In genomic region chr17:13952252-13952721, GRCh38 we compare ENCODE assay signal across 20 cellular contexts.
A peak's percentile ranks its signal among the peaks of the same experiment; 100 is the strongest.
DNase-seq lines count a peak whose midpoint lies in the region; ATAC-seq, FAIRE-seq and TF ChIP-seq lines count a peak whose summit lies in the region.
"Had no signal": no experiment of that assay in that cellular context is flagged by ENCODE, and none has a peak within 500 bp of the region (broad histone marks: within the 10 kb centered on the region; RNA-seq: fewer than 3 reads in every experiment).

No MANE protein-coding gene starts in this region.

- H3K4me1 Mint-ChIP-seq in MCF 10A (ENCODE audit: insufficient read depth, unreplicated experiment), result no peaks in the 10 kb centered on the region
- H3K4me1 Mint-ChIP-seq: CD8-positive, alpha-beta memory T cell had no signal

- H3K4me2 ChIP-seq in mammary epithelial cell (ENCODE audit: insufficient read depth, low read depth, low read length), result no peak overlapping the region
- no peak overlapping the region for H3K4me2 ChIP-seq in K562 (ENCODE audit: insufficient read depth, low read length)

- no peaks in the 10 kb centered on the region for H3K9me3 Mint-ChIP-seq in MCF 10A (ENCODE audit: unreplicated experiment)
- H3K9me3 Mint-ChIP-seq: CD8-positive, alpha-beta memory T cell; HFFc6 had no signal

- DNase-seq in mammary epithelial cell (peak; percentile 8), MCF 10A (ENCODE audit: unreplicated experiment) (no peak), K562 (ENCODE audit: extremely low read depth in 1 of 4, low spot score in 3 of 4) (no peak), cortex of kidney (lab: John Stamatoyannopoulos, UW) (no peak), NCI-H187 treated with DMSO at 0.1 percent for 48 hours (lab: John Stamatoyannopoulos, UW) (no peak), HPDE6-E6E7 (ENCODE audit: extremely low spot score) (no peak)
- DNase-seq: C1 segment of cervical spinal cord; CD8-positive, alpha-beta memory T cell; HFFc6; NCI-H1048; NCI-H1694; NCI-H2227 treated with DMSO at 0.1 percent for 48 hours; NCI-H510A treated with DMSO at 0.1 percent for 48 hours; Peyer's patch; SW 1271 had no signal

- H3K9ac ChIP-seq in mammary epithelial cell (ENCODE audit: insufficient read depth, low read length) (no peak overlapping the region), K562 (ENCODE audit: insufficient read depth in 1 of 2, low read depth in 2 of 2, low read length in 2 of 2) (no peak overlapping the region), liver (ENCODE audit: low read depth in 1 of 2, low read length in 2 of 2) (no peak overlapping the region)

- no peaks in the 10 kb centered on the region for H3K79me2 ChIP-seq in mammary epithelial cell (ENCODE audit: insufficient read depth, low read length)
- H3K79me2 ChIP-seq in K562 (ENCODE audit: control insufficient read depth, insufficient read depth, low read length), result no peaks in the 10 kb centered on the region

- no peak for TF ChIP-seq CTCF in mammary epithelial cell (conservative IDR thresholded peaks at IDR 0.05 in 1 of 2, IDR thresholded peaks at IDR 0.05 in 1 of 2; ENCODE audit: extremely low read depth in 1 of 2, insufficient read depth in 1 of 2, low read depth in 1 of 2, low read length in 2 of 2)
- TF ChIP-seq CTCF in MCF 10A (IDR thresholded peaks at IDR 0.05; ENCODE audit: unreplicated experiment), result no peak
- no peak for TF ChIP-seq CTCF in K562 (IDR thresholded peaks at IDR 0.05 in 2 of 3, conservative IDR thresholded peaks at IDR 0.05 in 1 of 3; ENCODE audit: insufficient read depth in 2 of 3, low read depth in 1 of 3, low read length in 3 of 3)
- no peak for TF ChIP-seq CTCF in liver (IDR thresholded peaks at IDR 0.05; ENCODE audit: low read depth, low read length, missing input control)

- H4K20me1 ChIP-seq in mammary epithelial cell (ENCODE audit: insufficient read depth, low read length), result no peaks in the 10 kb centered on the region
- H4K20me1 ChIP-seq in K562 (replicated peaks; ENCODE audit: control insufficient read depth, insufficient read depth, low read length), result no peaks in the 10 kb centered on the region

- no peak for FAIRE-seq in K562 (lab: Jason Lieb, UNC)
- FAIRE-seq: D721Med, GM12891, H1 had no signal

- no TSS peak for BruUV-seq in mammary epithelial cell (replicated peaks; lab: Mats Ljungman, UMichigan)
- BruUV-seq in MCF 10A (replicated peaks; lab: Mats Ljungman, UMichigan), result no TSS peak
- no TSS peak for BruUV-seq in K562 (replicated peaks; lab: Mats Ljungman, UMichigan)

- no peak overlapping the region for H3K4me3 ChIP-seq in mammary epithelial cell (replicated peaks in 1 of 3; ENCODE audit: insufficient read depth in 1 of 3, low read depth in 2 of 3, low read length in 3 of 3)
- H3K4me3 ChIP-seq in K562, result no peak overlapping the region
- H3K4me3 ChIP-seq in liver (ENCODE audit: low read depth in 1 of 3, low read length in 3 of 3), result no peak overlapping the region
- H3K4me3 ChIP-seq: Peyer's patch had no signal

- no peak overlapping the region for H3K27ac ChIP-seq in mammary epithelial cell (ENCODE audit: insufficient read depth, low read depth, low read length)
- no peak overlapping the region for H3K27ac ChIP-seq in K562 (ENCODE audit: extremely low read depth, low read depth, low read length)
- H3K27ac ChIP-seq in liver (ENCODE audit: low read depth in 1 of 2, low read length in 2 of 2), result no peak overlapping the region
- H3K27ac ChIP-seq: Peyer's patch had no signal

- H3K4me3 Mint-ChIP-seq in MCF 10A (ENCODE audit: unreplicated experiment), result no peak overlapping the region
- H3K4me3 Mint-ChIP-seq: CD8-positive, alpha-beta memory T cell; HFFc6 had no signal

- no peaks in the 10 kb centered on the region for H3K4me1 ChIP-seq in mammary epithelial cell (ENCODE audit: insufficient read depth, low read length)
- H3K4me1 ChIP-seq in K562 (replicated peaks in 1 of 2; ENCODE audit: control insufficient read depth in 2 of 2, insufficient read depth in 2 of 2, low read length in 2 of 2), result no peaks in the 10 kb centered on the region
- peaks cover 0 to 29% (median 25%) of the 10 kb centered on the region in 4 donors for H3K4me1 ChIP-seq in liver (ENCODE audit: control insufficient read depth in 4 of 4, insufficient read depth in 4 of 4, low read length in 3 of 4)
- H3K4me1 ChIP-seq: Peyer's patch had no signal

- in situ Hi-C loops in mammary epithelial cell (cut with MboI; ENCODE audit: low sequenced_read_pairs in 2 of 2) (no loop called here), K562 (cut with MboI) (no loop called here)

- dilution Hi-C loops in mammary epithelial cell (cut with HindIII; ENCODE audit: low sequenced_read_pairs), result no loop called here

- H3K27ac Mint-ChIP-seq in MCF 10A (ENCODE audit: low read depth, unreplicated experiment), result no peak overlapping the region
- H3K27ac Mint-ChIP-seq: CD8-positive, alpha-beta memory T cell; HFFc6 had no signal

- H3K27me3 Mint-ChIP-seq in MCF 10A (ENCODE audit: insufficient read depth, unreplicated experiment), result no peaks in the 10 kb centered on the region
- H3K27me3 Mint-ChIP-seq: CD8-positive, alpha-beta memory T cell had no signal

- no peaks in the 10 kb centered on the region for H3K9me1 ChIP-seq in K562 (ENCODE audit: control insufficient read depth, insufficient read depth, low read length)

- H3K36me3 ChIP-seq in mammary epithelial cell (ENCODE audit: insufficient read depth, low read length) (no peaks in the 10 kb centered on the region), K562 (ENCODE audit: control insufficient read depth, insufficient read depth, low read length) (no peaks in the 10 kb centered on the region), liver (ENCODE audit: control insufficient read depth in 4 of 4, insufficient read depth in 3 of 4, low read depth in 1 of 4, low read length in 3 of 4) (no peaks in the 10 kb centered on the region)
- H3K36me3 ChIP-seq: Peyer's patch had no signal

- no peak for TF ChIP-seq EP300 in K562 (IDR thresholded peaks at IDR 0.05; ENCODE audit: low read length)

- H3K9me3 ChIP-seq in mammary epithelial cell (replicated peaks; ENCODE audit: insufficient read depth, low read length) (no peaks in the 10 kb centered on the region), K562 (replicated peaks; ENCODE audit: control insufficient read depth, insufficient read depth, low read depth, low read length) (no peaks in the 10 kb centered on the region), liver (ENCODE audit: control insufficient read depth in 4 of 4, low read length in 3 of 4) (no peaks in the 10 kb centered on the region)
- H3K9me3 ChIP-seq: Peyer's patch had no signal

- no peak for TF ChIP-seq POLR2A in K562 (conservative IDR thresholded peaks at IDR 0.05)

- H2AFZ ChIP-seq in mammary epithelial cell (ENCODE audit: low read depth, low read length), result no peak overlapping the region
- H2AFZ ChIP-seq in K562 (ENCODE audit: low read depth, low read length), result no peak overlapping the region

- WGBS in mammary epithelial cell (ENCODE audit: low coverage, missing lambda C conversion rate), result 0% methylated on average over 1 of the region's 1 CpG
- 0% methylated on average over 1 of the region's 1 CpG for WGBS in K562 (ENCODE audit: insufficient coverage, low coverage, missing lambda C conversion rate)
- 27% methylated on average over 1 of the region's 1 CpG for WGBS in liver

- intact Hi-C loops in mammary epithelial cell (cut with micrococcal nuclease), result no loop called here
- intact Hi-C loops in MCF 10A (cut with micrococcal nuclease), result no loop called here
- intact Hi-C loops in K562 (cut with micrococcal nuclease), result no loop called here

- H3K27me3 ChIP-seq in mammary epithelial cell (ENCODE audit: insufficient read depth, low read length) (no peaks in the 10 kb centered on the region), K562 (ENCODE audit: control insufficient read depth in 2 of 2, insufficient read depth in 2 of 2, low read length in 2 of 2) (peaks cover 0 to 4% of the 10 kb centered on the region in 2 experiments; a peak in 1 of 5 replicates), liver (ENCODE audit: control insufficient read depth in 4 of 4, insufficient read depth in 4 of 4, low read length in 3 of 4) (no peaks in the 10 kb centered on the region)
- H3K27me3 ChIP-seq: Peyer's patch had no signal

- POLR2A ChIA-PET in MCF 10A (lab: Yijun Ruan, JAX) (no interaction called here), K562 (lab: Yijun Ruan, JAX) (no interaction called here)

- no peak for ATAC-seq in K562
- ATAC-seq: Right ventricle myocardium inferior had no signal

- CTCF ChIA-PET in mammary epithelial cell (lab: Charles Lee; ENCODE audit: low non-redundant PET), result no interaction called here
- CTCF ChIA-PET in MCF 10A (lab: Yijun Ruan, JAX), result interaction anchor here (0.6 kb wide), 1 partner anchor 769 kb away, joined by 3 read pairs; no protein-coding TSS in a partner anchor
- CTCF ChIA-PET in K562 (lab: Yijun Ruan, JAX; ENCODE audit: low intra/inter-chr PET ratio), result no interaction called here

- TF ChIP-seq RAD21 in K562 (CRISPR knock-in tag; conservative IDR thresholded peaks at IDR 0.05 in 1 of 2, IDR thresholded peaks at IDR 0.05 in 1 of 2) (no peak), liver (IDR thresholded peaks at IDR 0.05) (peak; percentile 49 to 58)

- no peaks in the 10 kb centered on the region for H3K36me3 Mint-ChIP-seq in MCF 10A (ENCODE audit: insufficient read depth, unreplicated experiment)

TF ChIP-seq in liver, 16 proteins besides CTCF, POLR2A, EP300 and RAD21 (continues in another document):
- TF ChIP-seq RXRA (IDR thresholded peaks at IDR 0.05) (peak; percentile 60 to 92), TAF1 (conservative IDR thresholded peaks at IDR 0.05) (no peak), EGR1 (IDR thresholded peaks at IDR 0.05; ENCODE audit: low read depth in 2 of 2) (peak in 1 of 2 donors; percentile 43), HNF4A (conservative IDR thresholded peaks at IDR 0.05) (peak; percentile 60 to 85)
- TF ChIP-seq, protein P1, sequence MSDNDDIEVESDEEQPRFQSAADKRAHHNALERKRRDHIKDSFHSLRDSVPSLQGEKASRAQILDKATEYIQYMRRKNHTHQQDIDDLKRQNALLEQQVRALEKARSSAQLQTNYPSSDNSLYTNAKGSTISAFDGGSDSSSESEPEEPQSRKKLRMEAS (IDR thresholded peaks at IDR 0.05), result peak; percentile 76
